Comparison of ENCODE assay signal across 9 cellular contexts in the genomic region with DNA sequence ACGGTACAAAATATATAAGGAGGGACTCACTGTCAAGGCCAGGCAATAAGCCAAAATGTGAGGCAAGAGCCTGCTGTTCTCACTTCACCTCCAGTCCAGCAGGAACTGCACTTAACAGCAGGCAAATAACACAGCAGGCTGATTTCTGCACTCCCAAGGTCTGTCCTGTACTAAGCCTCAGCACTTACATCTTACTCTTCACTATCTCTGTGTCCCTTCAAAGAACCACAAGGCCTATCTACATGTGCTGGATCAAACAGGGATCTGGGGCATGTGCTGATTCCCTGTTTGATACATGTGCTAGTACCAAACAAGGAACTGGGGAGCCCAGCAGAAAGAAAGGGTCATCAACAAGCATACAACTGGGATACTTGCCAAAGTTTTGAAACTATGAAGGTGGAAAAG. TPM values are rescaled to one million over a fixed set of nuclear protein-coding genes. Genes with fewer than 3 reads are reported as not detected.
A peak's percentile ranks its signal among the peaks of the same experiment; 100 is the strongest.
DNase-seq lines count a peak whose midpoint lies in the region; ATAC-seq and TF ChIP-seq lines count a peak whose summit lies in the region.
"Had no signal": no experiment of that assay in that cellular context is flagged by ENCODE, and none has a peak within 500 bp of the region (broad histone marks: within the 10 kb centered on the region; RNA-seq: fewer than 3 reads in every experiment).

No MANE protein-coding gene starts in this region.

- POLR2A ChIA-PET in MCF 10A (lab: Yijun Ruan, JAX) = no interaction called here

- peak overlapping the region; percentile 59 for H3K27ac Mint-ChIP-seq in MCF 10A (ENCODE audit: low read depth, unreplicated experiment)
- H3K27ac Mint-ChIP-seq: stimulated activated naive CD8-positive, alpha-beta T cell treated with anti-CD3 and anti-CD28 coated beads, Interleukin-15, amount 100 ng/mL, for 72 hours had no signal

- H3K27me3 Mint-ChIP-seq in MCF 10A (ENCODE audit: insufficient read depth, unreplicated experiment) = no peaks in the 10 kb centered on the region

- ATAC-seq in lung (ENCODE audit: insufficient read depth, low FRiP score) (no peak), GM18511 (IDR thresholded peaks at IDR 0.05; ENCODE audit: unreplicated experiment) (no peak)
- ATAC-seq: stimulated activated naive CD8-positive, alpha-beta T cell treated with anti-CD3 and anti-CD28 coated beads, Interleukin-15, amount 100 ng/mL, for 72 hours had no signal

- TF ChIP-seq POLR2A in vagina (IDR thresholded peaks at IDR 0.05) = no peak

- no peaks in the 10 kb centered on the region for H3K27me3 ChIP-seq in lung (ENCODE audit: control insufficient read depth, insufficient read depth)
- no peaks in the 10 kb centered on the region for H3K27me3 ChIP-seq in vagina

- peaks cover 31% of the 10 kb centered on the region for H3K4me1 Mint-ChIP-seq in MCF 10A (ENCODE audit: insufficient read depth, unreplicated experiment)
- H3K4me1 Mint-ChIP-seq: stimulated activated naive CD8-positive, alpha-beta T cell treated with anti-CD3 and anti-CD28 coated beads, Interleukin-15, amount 100 ng/mL, for 72 hours had no signal

- H3K4me3 ChIP-seq in lung = no peak overlapping the region
- no peak overlapping the region for H3K4me3 ChIP-seq in vagina

- H3K36me3 ChIP-seq in lung (ENCODE audit: control insufficient read depth in 2 of 2, insufficient read depth in 2 of 2, low read length in 2 of 2) (no peaks in the 10 kb centered on the region), vagina (no peaks in the 10 kb centered on the region)

- intact Hi-C loops in MCF 10A (cut with micrococcal nuclease) = no loop called here
- intact Hi-C loops in vagina (cut with DNase I) = no loop called here

- no peaks in the 10 kb centered on the region for H3K9me3 Mint-ChIP-seq in MCF 10A (ENCODE audit: unreplicated experiment)
- H3K9me3 Mint-ChIP-seq: stimulated activated naive CD8-positive, alpha-beta T cell treated with anti-CD3 and anti-CD28 coated beads, Interleukin-15, amount 100 ng/mL, for 72 hours had no signal

- WGBS in lung, 2 donors = 3 to 8% methylated on average over 1 of the region's 1 CpG

- H3K9me3 ChIP-seq in lung (ENCODE audit: control insufficient read depth in 2 of 2, insufficient read depth in 1 of 2, low read length in 1 of 2) = no peaks in the 10 kb centered on the region
- no peaks in the 10 kb centered on the region for H3K9me3 ChIP-seq in vagina

- no peaks in the 10 kb centered on the region for H3K36me3 Mint-ChIP-seq in MCF 10A (ENCODE audit: insufficient read depth, unreplicated experiment)

- no TSS peak for BruUV-seq in MCF 10A (replicated peaks; lab: Mats Ljungman, UMichigan)

- H3K4me3 Mint-ChIP-seq in MCF 10A (ENCODE audit: unreplicated experiment) = no peak overlapping the region
- H3K4me3 Mint-ChIP-seq: stimulated activated naive CD8-positive, alpha-beta T cell treated with anti-CD3 and anti-CD28 coated beads, Interleukin-15, amount 100 ng/mL, for 72 hours had no signal

- H3K4me1 ChIP-seq in lung (ENCODE audit: control insufficient read depth in 2 of 2, insufficient read depth in 2 of 2, low read length in 2 of 2) (peaks cover 9 to 17% of the 10 kb centered on the region in 2 donors), vagina (peaks cover 43% of the 10 kb centered on the region)

- TF ChIP-seq CTCF in MCF 10A (IDR thresholded peaks at IDR 0.05; ENCODE audit: unreplicated experiment) (no peak), lung (IDR thresholded peaks at IDR 0.05; ENCODE audit: control extremely low read depth, extremely low read depth) (no peak), vagina (IDR thresholded peaks at IDR 0.05) (no peak)

- CTCF ChIA-PET in MCF 10A (lab: Yijun Ruan, JAX) = interaction anchor here (0.6 kb wide), 1 partner anchor 1287 kb away, joined by 3 read pairs; no protein-coding TSS in a partner anchor

- peak overlapping the region; percentile 81 to 94 for H3K27ac ChIP-seq in lung (ENCODE audit: low read depth in 1 of 2, low read length in 1 of 2)
- H3K27ac ChIP-seq in vagina = peak overlapping the region; percentile 78

- DNase-seq in NOMO-1 (lab: John Stamatoyannopoulos, UW; ENCODE audit: unreplicated experiment in 2 of 2) (peak; percentile 18 to 41), NOMO-1 treated with dmso at 0.1 percent for 144 hours (lab: John Stamatoyannopoulos, UW; ENCODE audit: unreplicated experiment) (no peak), MCF 10A (ENCODE audit: unreplicated experiment) (peak; percentile 93), lung (ENCODE audit: low spot score) (peak; percentile 55), vagina (ENCODE audit: extremely low spot score in 2 of 2) (peak in 1 of 2 donors; percentile 90), NCI-H2107 (lab: John Stamatoyannopoulos, UW) (no peak), NCI-H510A (lab: John Stamatoyannopoulos, UW) (no peak)
- DNase-seq: stimulated activated naive CD8-positive, alpha-beta T cell treated with anti-CD3 and anti-CD28 coated beads, Interleukin-15, amount 100 ng/mL, for 72 hours had no signal

RNA-seq across cellular contexts. Expression of a gene that starts 22.2 kb away (rescaled TPM):
- total RNA-seq in MCF 10A (2022) (32.6 and 37.0 TPM in 2 replicates), lung (100 to 1,000 TPM in 1 of 2 donors, 10 to 100 TPM in 1; 37.1 to 195 TPM), vagina (40.3 TPM)
- 10 to 100 TPM in 1 of 2 donors, 1 to 10 TPM in 1; 9.2 to 38.7 TPM for polyA plus RNA-seq in lung

Comparison
In these comparisons a context has a peak if more than half of its experiments do, and no peak if none do; other contexts are left out.
1. DNase-seq: peak in NOMO-1 (2 of 2), MCF 10A (single experiment) and lung (single experiment); none in NOMO-1 treated with dmso at 0.1 percent for 144 hours (single experiment), NCI-H2107 (single experiment) and NCI-H510A (single experiment).